ENCODE assay signal across 9 cellular contexts in the genomic region with DNA sequence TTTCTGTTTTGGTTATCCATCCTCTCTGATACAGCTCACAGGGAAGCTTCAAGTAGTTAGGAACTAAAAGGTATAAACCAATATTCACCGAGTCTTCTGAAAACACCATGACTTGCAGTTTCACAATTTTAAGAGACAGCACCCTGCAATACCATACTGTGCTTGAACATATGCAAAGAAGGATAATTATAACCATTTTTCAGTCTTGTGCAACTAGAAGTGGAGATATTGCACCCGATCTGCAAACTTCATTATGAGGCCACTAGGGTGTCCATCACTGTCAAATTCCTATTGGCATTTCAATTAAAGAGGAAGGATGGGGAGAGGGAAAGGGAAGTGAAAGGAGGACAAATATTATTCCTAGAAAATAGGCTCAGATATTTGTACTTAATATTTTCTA. TPM values are rescaled to one million over a fixed set of nuclear protein-coding genes. Genes with fewer than 3 reads are reported as not detected.
DNase-seq lines count a peak whose midpoint lies in the region; ATAC-seq and TF ChIP-seq lines count a peak whose summit lies in the region.
"Had no signal": no experiment of that assay in that cellular context is flagged by ENCODE, and none has a peak within 500 bp of the region (broad histone marks: within the 10 kb centered on the region; RNA-seq: fewer than 3 reads in every experiment).

No MANE protein-coding gene starts in this region.

- ATAC-seq in GM21381 (IDR thresholded peaks at IDR 0.05; ENCODE audit: unreplicated experiment), result peak; percentile 87
- ATAC-seq in HG03139 (IDR thresholded peaks at IDR 0.05; ENCODE audit: unreplicated experiment), result peak; percentile 88
- ATAC-seq in stimulated activated naive B cell treated with anti-CD40 and anti-IgM and Interleukin-4, amounts not matched to agents 10 μg/mL and 1 μg/mL and 100 μg/mL, for 72 hours (replicated peaks), result no peak

- peak; percentile 40 for DNase-seq in SIG-M5 (lab: John Stamatoyannopoulos, UW)
- no peak for DNase-seq in stimulated activated naive B cell treated with anti-CD40 and anti-IgM and Interleukin-4, amounts not matched to agents 10 μg/mL and 1 μg/mL and 100 μg/mL, for 72 hours
- no peak for DNase-seq in activated CD4-positive, alpha-beta T cell treated with anti-CD3 and anti-CD28 coated beads, Interleukin-2, amount 10 ng/mL, durations not matched to agents 7 days and 5 days
- no peak for DNase-seq in mesothelial cell of epicardium (ENCODE audit: low spot score in 2 of 2, unreplicated experiment in 2 of 2)
- DNase-seq in hypothalamus (lab: John Stamatoyannopoulos, UW), result no peak
- DNase-seq: T-helper 9 cell had no signal

- H3K27ac Mint-ChIP-seq in stimulated activated naive B cell treated with anti-CD40 and anti-IgM and Interleukin-4, amounts not matched to agents 10 μg/mL and 1 μg/mL and 100 μg/mL, for 72 hours, result no peak overlapping the region
- H3K27ac Mint-ChIP-seq in activated CD4-positive, alpha-beta T cell treated with anti-CD3 and anti-CD28 coated beads, Interleukin-2, amount 10 ng/mL, durations not matched to agents 7 days and 5 days, result no peak overlapping the region
- no peak overlapping the region for H3K27ac Mint-ChIP-seq in mesothelial cell of epicardium

- TF ChIP-seq CTCF in GM12875 (IDR thresholded peaks at IDR 0.05; ENCODE audit: borderline replicate concordance, insufficient read depth, low read depth, low read length) (peak; percentile 18; the same call in 1 of the 2 replicates), mesothelial cell of epicardium (IDR thresholded peaks at IDR 0.05; ENCODE audit: unreplicated experiment) (no peak)

- no peaks in the 10 kb centered on the region for H3K36me3 Mint-ChIP-seq in stimulated activated naive B cell treated with anti-CD40 and anti-IgM and Interleukin-4, amounts not matched to agents 10 μg/mL and 1 μg/mL and 100 μg/mL, for 72 hours
- no peaks in the 10 kb centered on the region for H3K36me3 Mint-ChIP-seq in activated CD4-positive, alpha-beta T cell treated with anti-CD3 and anti-CD28 coated beads, Interleukin-2, amount 10 ng/mL, durations not matched to agents 7 days and 5 days (ENCODE audit: low read depth)
- no peaks in the 10 kb centered on the region for H3K36me3 Mint-ChIP-seq in mesothelial cell of epicardium

- H3K4me1 Mint-ChIP-seq in stimulated activated naive B cell treated with anti-CD40 and anti-IgM and Interleukin-4, amounts not matched to agents 10 μg/mL and 1 μg/mL and 100 μg/mL, for 72 hours, result peaks cover 10 to 14% of the 10 kb centered on the region in 2 donors
- H3K4me1 Mint-ChIP-seq in activated CD4-positive, alpha-beta T cell treated with anti-CD3 and anti-CD28 coated beads, Interleukin-2, amount 10 ng/mL, durations not matched to agents 7 days and 5 days, result peaks cover 6% of the 10 kb centered on the region
- H3K4me1 Mint-ChIP-seq in mesothelial cell of epicardium, result peaks cover 18% of the 10 kb centered on the region

- H3K9me3 Mint-ChIP-seq in stimulated activated naive B cell treated with anti-CD40 and anti-IgM and Interleukin-4, amounts not matched to agents 10 μg/mL and 1 μg/mL and 100 μg/mL, for 72 hours, result no peaks in the 10 kb centered on the region
- H3K9me3 Mint-ChIP-seq in activated CD4-positive, alpha-beta T cell treated with anti-CD3 and anti-CD28 coated beads, Interleukin-2, amount 10 ng/mL, durations not matched to agents 7 days and 5 days, result peaks cover 3% of the 10 kb centered on the region
- no peaks in the 10 kb centered on the region for H3K9me3 Mint-ChIP-seq in mesothelial cell of epicardium

- no peak overlapping the region for H3K4me3 Mint-ChIP-seq in stimulated activated naive B cell treated with anti-CD40 and anti-IgM and Interleukin-4, amounts not matched to agents 10 μg/mL and 1 μg/mL and 100 μg/mL, for 72 hours
- H3K4me3 Mint-ChIP-seq in activated CD4-positive, alpha-beta T cell treated with anti-CD3 and anti-CD28 coated beads, Interleukin-2, amount 10 ng/mL, durations not matched to agents 7 days and 5 days, result no peak overlapping the region
- no peak overlapping the region for H3K4me3 Mint-ChIP-seq in mesothelial cell of epicardium

- no peaks in the 10 kb centered on the region for H3K27me3 Mint-ChIP-seq in stimulated activated naive B cell treated with anti-CD40 and anti-IgM and Interleukin-4, amounts not matched to agents 10 μg/mL and 1 μg/mL and 100 μg/mL, for 72 hours
- H3K27me3 Mint-ChIP-seq in activated CD4-positive, alpha-beta T cell treated with anti-CD3 and anti-CD28 coated beads, Interleukin-2, amount 10 ng/mL, durations not matched to agents 7 days and 5 days, result no peaks in the 10 kb centered on the region
- H3K27me3 Mint-ChIP-seq in mesothelial cell of epicardium (ENCODE audit: low read depth), result no peaks in the 10 kb centered on the region

- no peak overlapping the region for H3K4me3 ChIP-seq in GM12875 (ENCODE audit: low read depth, low read length)

- POLR2A ChIA-PET in activated CD4-positive, alpha-beta T cell treated with anti-CD3 and anti-CD28 coated beads, Interleukin-2, amount 10 ng/mL, durations not matched to agents 7 days and 5 days (lab: Charles Lee), result no interaction called here

- CTCF ChIA-PET in activated CD4-positive, alpha-beta T cell treated with anti-CD3 and anti-CD28 coated beads, Interleukin-2, amount 10 ng/mL, durations not matched to agents 7 days and 5 days (lab: Charles Lee), result interaction anchor here (1.5 kb wide), 1 partner anchor 12 kb away, joined by 4 read pairs; no protein-coding TSS in a partner anchor

RNA-seq across cellular contexts. Expression of a gene that starts 32.4 kb away (rescaled TPM):
- 10 to 100 TPM; 31.4 to 31.7 TPM for total RNA-seq in activated CD4-positive, alpha-beta T cell treated with anti-CD3 and anti-CD28 coated beads, Interleukin-2, amount 10 ng/mL, durations not matched to agents 7 days and 5 days
- 23.0 to 27.9 TPM (median 23.4 TPM) in 3 replicates for total RNA-seq in mesothelial cell of epicardium

RNA-seq across cellular contexts. Expression of a gene that starts 56.3 kb away (rescaled TPM):
- 10 to 100 TPM; 30.8 to 33.9 TPM for total RNA-seq in activated CD4-positive, alpha-beta T cell treated with anti-CD3 and anti-CD28 coated beads, Interleukin-2, amount 10 ng/mL, durations not matched to agents 7 days and 5 days
- 60.9 to 67.0 TPM (median 63.9 TPM) in 3 replicates for total RNA-seq in mesothelial cell of epicardium

Comparison
In these comparisons a context has a peak if more than half of its experiments do, and no peak if none do; other contexts are left out.
1. ATAC-seq: peak in GM21381 (single experiment) and HG03139 (single experiment); none in stimulated activated naive B cell treated with anti-CD40 and anti-IgM and Interleukin-4, amounts not matched to agents 10 μg/mL and 1 μg/mL and 100 μg/mL, for 72 hours (0 of 2).